8 cellular contexts compared by ENCODE assay signal in the genomic region with DNA sequence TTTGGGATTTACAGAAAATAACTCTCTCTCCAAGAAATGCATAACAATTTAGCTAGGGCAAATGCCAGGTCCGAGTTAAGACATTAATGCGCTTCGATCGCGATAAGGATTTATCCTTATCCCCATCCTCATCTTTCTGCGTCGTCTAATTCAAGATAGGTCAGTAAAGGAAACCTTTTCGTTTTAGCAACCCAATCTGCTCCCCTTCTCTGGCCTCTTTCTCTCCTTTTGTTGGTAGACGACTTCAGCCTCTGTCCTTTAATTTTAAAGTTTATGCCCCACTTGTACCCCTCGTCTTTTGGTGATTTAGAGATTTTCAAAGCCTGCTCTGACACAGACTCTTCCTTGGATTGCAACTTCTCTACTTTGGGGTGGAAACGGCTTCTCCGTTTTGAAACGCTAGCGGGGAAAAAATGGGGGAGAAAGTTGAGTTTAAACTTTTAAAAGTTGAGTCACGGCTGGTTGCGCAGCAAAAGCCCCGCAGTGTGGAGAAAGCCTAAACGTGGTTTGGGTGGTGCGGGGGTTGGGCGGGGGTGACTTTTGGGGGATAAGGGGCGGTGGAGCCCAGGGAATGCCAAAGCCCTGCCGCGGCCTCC. TPM values are rescaled to one million over a fixed set of nuclear protein-coding genes. Genes with fewer than 3 reads are reported as not detected.
DNase-seq lines count a peak whose midpoint lies in the region; ATAC-seq lines count a peak whose summit lies in the region.

No MANE protein-coding gene starts in this region.

- peak overlapping the region; percentile 73 for H3K27ac ChIP-seq in caudate nucleus (ENCODE audit: low read depth, low read length)

- no peak for DNase-seq in stimulated activated naive CD8-positive, alpha-beta T cell treated with anti-CD3 and anti-CD28 coated beads, Interleukin-15, Interleukin-2, amounts not matched to agents 100 U/mL and 50 U/mL, for 24 hours
- DNase-seq in caudate nucleus (lab: John Stamatoyannopoulos, UW): no peak
- peak; percentile 11 for DNase-seq in myocyte (ENCODE audit: low read depth)
- no peak for DNase-seq in kidney tubule cell (ENCODE audit: low spot score)
- DNase-seq in activated effector memory CD4-positive, alpha-beta T cell treated with anti-CD3 and anti-CD28 coated beads, Interleukin-2, amount 50 U/mL, for 16 hours: no peak

- H3K4me3 Mint-ChIP-seq in stimulated activated naive CD8-positive, alpha-beta T cell treated with anti-CD3 and anti-CD28 coated beads, Interleukin-15, Interleukin-2, amounts not matched to agents 100 ng/mL and 50 ng/mL, for 24 hours: peak overlapping the region; percentile 56

- no peak overlapping the region for H3K27ac Mint-ChIP-seq in stimulated activated naive CD8-positive, alpha-beta T cell treated with anti-CD3 and anti-CD28 coated beads, Interleukin-15, Interleukin-2, amounts not matched to agents 100 ng/mL and 50 ng/mL, for 24 hours

- peaks cover 86% of the 10 kb centered on the region for H3K27me3 Mint-ChIP-seq in stimulated activated naive CD8-positive, alpha-beta T cell treated with anti-CD3 and anti-CD28 coated beads, Interleukin-15, Interleukin-2, amounts not matched to agents 100 ng/mL and 50 ng/mL, for 24 hours

- H3K9me3 Mint-ChIP-seq in stimulated activated naive CD8-positive, alpha-beta T cell treated with anti-CD3 and anti-CD28 coated beads, Interleukin-15, Interleukin-2, amounts not matched to agents 100 ng/mL and 50 ng/mL, for 24 hours: no peaks in the 10 kb centered on the region

- H3K36me3 Mint-ChIP-seq in stimulated activated naive CD8-positive, alpha-beta T cell treated with anti-CD3 and anti-CD28 coated beads, Interleukin-15, Interleukin-2, amounts not matched to agents 100 ng/mL and 50 ng/mL, for 24 hours (ENCODE audit: low read depth): no peaks in the 10 kb centered on the region

- peaks cover 11% of the 10 kb centered on the region for H3K4me1 Mint-ChIP-seq in stimulated activated naive CD8-positive, alpha-beta T cell treated with anti-CD3 and anti-CD28 coated beads, Interleukin-15, Interleukin-2, amounts not matched to agents 100 ng/mL and 50 ng/mL, for 24 hours (ENCODE audit: low read depth)

- no peak for ATAC-seq in stimulated activated naive CD8-positive, alpha-beta T cell treated with anti-CD3 and anti-CD28 coated beads, Interleukin-15, Interleukin-2, amounts not matched to agents 100 U/mL and 50 U/mL, for 24 hours
- ATAC-seq in HG03135 (IDR thresholded peaks at IDR 0.05; ENCODE audit: unreplicated experiment) (no peak), esophagus mucosa (no peak)

RNA-seq across cellular contexts. Expression of a gene that starts 0.5 kb away (rescaled TPM):
- total RNA-seq in myocyte: 5.8 and 6.2 TPM in 2 replicates
- polyA plus RNA-seq in myocyte (2012): 15.4 TPM
- 0.68 TPM for total RNA-seq in esophagus mucosa
